In the genomic region with DNA sequence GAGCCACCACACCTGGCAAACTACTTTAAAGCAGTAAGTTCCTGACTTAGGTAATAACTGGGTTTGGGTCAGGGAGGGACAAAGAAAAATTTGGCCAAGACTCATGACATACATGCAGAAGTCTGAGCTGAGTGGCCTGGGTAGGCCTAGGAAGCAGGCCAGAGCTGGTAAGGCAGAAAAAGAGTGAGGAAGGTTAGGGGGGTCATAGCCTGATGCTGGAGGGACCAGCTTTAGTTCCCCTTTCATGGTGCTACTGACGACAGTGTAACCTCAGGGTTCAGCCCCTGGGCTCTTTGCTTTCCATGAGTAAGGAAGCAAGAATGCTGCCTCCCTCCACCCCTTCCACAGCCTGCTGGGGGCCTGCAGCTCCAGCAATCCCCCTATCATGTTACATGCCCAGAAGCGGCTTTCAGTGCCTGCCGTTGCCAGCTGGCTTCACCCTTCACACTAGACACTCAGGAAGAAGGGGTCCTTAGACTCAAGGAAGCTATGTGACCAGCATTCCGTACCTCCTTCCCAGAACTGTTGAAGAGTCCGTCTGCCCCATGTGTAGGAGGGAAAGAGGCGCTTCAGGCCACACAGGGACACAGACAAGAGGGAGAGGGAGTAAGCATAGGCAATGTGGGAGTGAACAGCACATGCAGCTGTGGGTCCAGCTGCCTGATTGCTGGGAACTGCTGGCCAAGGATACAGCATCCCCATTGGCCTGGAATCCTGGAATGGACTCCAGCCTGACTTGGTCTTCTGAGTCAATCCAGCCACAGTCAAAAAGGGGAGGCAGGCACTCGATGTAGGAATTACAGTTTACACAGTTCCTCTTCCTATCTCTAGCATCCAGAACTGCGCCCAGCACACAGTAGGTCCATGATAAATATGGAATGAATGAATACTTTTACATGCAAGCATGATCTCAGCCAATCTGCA, we compare ENCODE assay signal across 9 cellular contexts. TPM values are rescaled to one million over a fixed set of nuclear protein-coding genes. Genes with fewer than 3 reads are reported as not detected.
A peak's percentile ranks its signal among the peaks of the same experiment; 100 is the strongest.
DNase-seq lines count a peak whose midpoint lies in the region; ATAC-seq and TF ChIP-seq lines count a peak whose summit lies in the region.
"Had no signal": no experiment of that assay in that cellular context is flagged by ENCODE, and none has a peak within 500 bp of the region (broad histone marks: within the 10 kb centered on the region; RNA-seq: fewer than 3 reads in every experiment).

No MANE protein-coding gene starts in this region.

- 8 to 28% methylated on average over 4 to 6 of the region's 8 CpGs for WGBS in mesodermal cell (ENCODE audit: insufficient coverage in 2 of 2), 2 experiments

- H3K9me3 ChIP-seq in mesodermal cell (ENCODE audit: control insufficient read depth, low read length): no peaks in the 10 kb centered on the region
- H3K9me3 ChIP-seq in CD8-positive, alpha-beta T cell (ENCODE audit: low read length): no peaks in the 10 kb centered on the region

- no peak overlapping the region for H3K27ac Mint-ChIP-seq in stimulated activated effector memory CD8-positive, alpha-beta T cell treated with anti-CD3 and anti-CD28 coated beads, Interleukin-12 subunit alpha, Interleukin-12 subunit beta, amount 100 ng/mL, for 72 hours
- H3K27ac Mint-ChIP-seq in CD8-positive, alpha-beta T cell: no peak overlapping the region
- H3K27ac Mint-ChIP-seq: memory B cell had no signal

- H3K4me3 ChIP-seq in coronary artery (peak overlapping the region; percentile 27), mesodermal cell (ENCODE audit: extremely low read depth, insufficient read depth, low read length, poor library complexity, severe bottlenecking) (no peak overlapping the region)
- H3K4me3 ChIP-seq in CD8-positive, alpha-beta T cell (ENCODE audit: low read depth, low read length): no peak overlapping the region

- H3K36me3 ChIP-seq in mesodermal cell (ENCODE audit: control insufficient read depth, insufficient read depth, low read length): no peaks in the 10 kb centered on the region
- no peaks in the 10 kb centered on the region for H3K36me3 ChIP-seq in CD8-positive, alpha-beta T cell (ENCODE audit: insufficient read depth, low read length)

- H3K36me3 Mint-ChIP-seq in stimulated activated effector memory CD8-positive, alpha-beta T cell treated with anti-CD3 and anti-CD28 coated beads, Interleukin-12 subunit alpha, Interleukin-12 subunit beta, amount 100 ng/mL, for 72 hours: peaks cover 6% of the 10 kb centered on the region
- no peaks in the 10 kb centered on the region for H3K36me3 Mint-ChIP-seq in CD8-positive, alpha-beta T cell
- H3K36me3 Mint-ChIP-seq: memory B cell had no signal

- peaks cover 44% of the 10 kb centered on the region for H3K4me1 Mint-ChIP-seq in stimulated activated effector memory CD8-positive, alpha-beta T cell treated with anti-CD3 and anti-CD28 coated beads, Interleukin-12 subunit alpha, Interleukin-12 subunit beta, amount 100 ng/mL, for 72 hours
- peaks cover 29% of the 10 kb centered on the region for H3K4me1 Mint-ChIP-seq in CD8-positive, alpha-beta T cell (ENCODE audit: low read depth)

- TF ChIP-seq CTCF in coronary artery (IDR thresholded peaks at IDR 0.05): no peak
- TF ChIP-seq CTCF in CD8-positive, alpha-beta T cell (IDR thresholded peaks at IDR 0.05): no peak

- no peaks in the 10 kb centered on the region for H3K9me3 Mint-ChIP-seq in stimulated activated effector memory CD8-positive, alpha-beta T cell treated with anti-CD3 and anti-CD28 coated beads, Interleukin-12 subunit alpha, Interleukin-12 subunit beta, amount 100 ng/mL, for 72 hours
- H3K9me3 Mint-ChIP-seq in CD8-positive, alpha-beta T cell: no peaks in the 10 kb centered on the region
- H3K9me3 Mint-ChIP-seq: memory B cell had no signal

- CTCF ChIA-PET in CD8-positive, alpha-beta T cell (lab: Charles Lee): interaction anchor here (0.7 to 2.3 kb wide), 2 partner anchors 34 to 135 kb away, joined by 3 to 12 read pairs; no protein-coding TSS in a partner anchor

- DNase-seq in G401 (ENCODE audit: low spot score) (peak; percentile 24), NCI-H510A treated with DMSO at 0.1 percent for 48 hours (lab: John Stamatoyannopoulos, UW) (peak; percentile 37), coronary artery (ENCODE audit: low spot score) (peak; percentile 92), NCI-H345 treated with DMSO at 0.1 percent for 48 hours (lab: John Stamatoyannopoulos, UW; ENCODE audit: unreplicated experiment) (no peak)
- no peak for DNase-seq in stimulated activated effector memory CD8-positive, alpha-beta T cell treated with anti-CD3 and anti-CD28 coated beads, Interleukin-12 subunit alpha, Interleukin-12 subunit beta, amount 100 ng/mL, for 72 hours (ENCODE audit: low spot score in 2 of 2)
- DNase-seq in CD8-positive, alpha-beta T cell: no peak

- H3K27me3 ChIP-seq in CD8-positive, alpha-beta T cell (ENCODE audit: insufficient read depth, low read length): peaks cover 18% of the 10 kb centered on the region

- POLR2A ChIA-PET in CD8-positive, alpha-beta T cell (lab: Charles Lee): no interaction called here

- H3K27ac ChIP-seq in coronary artery (peak overlapping the region; percentile 83 to 85), mesodermal cell (ENCODE audit: low read depth, low read length, severe bottlenecking) (peak overlapping the region; percentile 99)
- no peak overlapping the region for H3K27ac ChIP-seq in CD8-positive, alpha-beta T cell (ENCODE audit: low read depth, low read length)

- no peak overlapping the region for H3K4me3 Mint-ChIP-seq in stimulated activated effector memory CD8-positive, alpha-beta T cell treated with anti-CD3 and anti-CD28 coated beads, Interleukin-12 subunit alpha, Interleukin-12 subunit beta, amount 100 ng/mL, for 72 hours
- H3K4me3 Mint-ChIP-seq in CD8-positive, alpha-beta T cell: no peak overlapping the region
- H3K4me3 Mint-ChIP-seq: memory B cell had no signal

- H3K27me3 Mint-ChIP-seq in CD8-positive, alpha-beta T cell (ENCODE audit: low read depth): peaks cover 53% of the 10 kb centered on the region

- intact Hi-C loops in CD8-positive, alpha-beta T cell (cut with DNase I, micrococcal nuclease): no loop called here

- in situ Hi-C loops in G401 (cut with HindIII; ENCODE audit: low sequenced_read_pairs): no loop called here

- no peak for ATAC-seq in stimulated activated effector memory CD8-positive, alpha-beta T cell treated with anti-CD3 and anti-CD28 coated beads, Interleukin-12 subunit alpha, Interleukin-12 subunit beta, amount 100 ng/mL, for 72 hours
- no peak for ATAC-seq in GM19452 (IDR thresholded peaks at IDR 0.05; ENCODE audit: unreplicated experiment)
- no peak for ATAC-seq in CD8-positive, alpha-beta T cell

- H3K4me1 ChIP-seq in mesodermal cell (ENCODE audit: control insufficient read depth, insufficient read depth, low read length, poor library complexity, severe bottlenecking): peaks cover 42% of the 10 kb centered on the region
- H3K4me1 ChIP-seq in CD8-positive, alpha-beta T cell (ENCODE audit: insufficient read depth, low read length): peaks cover 27% of the 10 kb centered on the region

RNA-seq across cellular contexts. Expression of a gene that starts 4.1 kb away (rescaled TPM):
- total RNA-seq in G401 (2014; rRNA removed; shearing (Covaris generic)): 124 and 143 TPM in 2 replicates
- 125 TPM for polyA plus RNA-seq in mesodermal cell (2013, experiment 1 of 2)
- polyA plus RNA-seq in mesodermal cell (2013, experiment 2 of 2): 104 TPM
- total RNA-seq in CD8-positive, alpha-beta T cell: under 1 TPM in 1 of 2 experiments, not detected in 1; 0.11 TPM

RNA-seq across cellular contexts. Expression of a gene that starts 32.4 kb away (rescaled TPM):
- 9.0 and 11.8 TPM in 2 replicates for total RNA-seq in G401 (2014; rRNA removed; shearing (Covaris generic))
- polyA plus RNA-seq in mesodermal cell (2013, experiment 1 of 2): 24.4 TPM
- 24.9 TPM for polyA plus RNA-seq in mesodermal cell (2013, experiment 2 of 2)
- 10 to 100 TPM; 28.4 to 28.9 TPM for total RNA-seq in CD8-positive, alpha-beta T cell

Comparison
In these comparisons a context has a peak if more than half of its experiments do, and no peak if none do; other contexts are left out.
1. DNase-seq: peak in G401 (single experiment), NCI-H510A treated with DMSO at 0.1 percent for 48 hours (single experiment) and coronary artery (single experiment); none in stimulated activated effector memory CD8-positive, alpha-beta T cell treated with anti-CD3 and anti-CD28 coated beads, Interleukin-12 subunit alpha, Interleukin-12 subunit beta, amount 100 ng/mL, for 72 hours (0 of 2), NCI-H345 treated with DMSO at 0.1 percent for 48 hours (single experiment) and CD8-positive, alpha-beta T cell (0 of 7).
2. RNA of a gene that starts 4.1 kb away (total RNA-seq): 124 to 143 TPM in G401; 0.11 TPM in CD8-positive, alpha-beta T cell; every median in the first group is over 100 times any median in the second.